10 cellular contexts compared by ENCODE assay signal in the genomic region with DNA sequence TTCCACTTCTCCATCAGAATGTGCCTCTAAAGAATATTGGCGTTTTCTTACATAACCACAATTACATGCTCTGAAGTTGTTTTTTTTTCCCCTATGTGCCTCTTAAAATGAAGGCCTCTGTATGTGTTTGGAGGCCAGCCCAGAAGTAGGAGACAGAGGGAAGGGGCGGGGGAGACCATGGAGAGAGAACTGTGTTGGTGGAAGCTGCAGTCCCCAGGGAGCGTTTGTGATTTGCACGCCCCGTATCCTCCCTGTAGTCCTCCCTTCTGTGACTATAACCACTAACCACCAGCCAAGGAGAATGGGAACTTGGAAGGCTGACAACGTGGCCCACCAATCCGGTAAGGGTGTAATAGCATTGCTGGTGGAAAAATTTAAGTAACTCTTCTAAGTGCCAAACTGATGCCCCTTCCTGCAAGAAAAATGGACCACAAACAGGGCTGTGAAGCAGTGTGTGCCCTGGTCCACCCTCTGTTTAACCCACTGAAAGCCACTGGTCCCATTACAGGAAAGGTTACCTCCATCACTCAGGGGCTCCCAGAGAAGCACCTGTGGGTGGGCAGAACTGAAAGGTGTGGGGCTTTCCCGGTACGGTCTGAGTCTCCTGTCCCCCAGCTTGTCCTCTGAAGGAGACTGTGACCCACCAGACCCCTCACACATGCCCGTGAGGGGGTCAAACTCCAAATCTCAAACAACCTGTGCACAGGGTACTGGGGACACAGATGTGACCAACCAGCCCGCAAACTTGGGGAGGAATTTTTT.
DNase-seq lines count a peak whose midpoint lies in the region; ATAC-seq lines count a peak whose summit lies in the region.
"Had no signal": no experiment of that assay in that cellular context is flagged by ENCODE, and none has a peak within 500 bp of the region (broad histone marks: within the 10 kb centered on the region; RNA-seq: fewer than 3 reads in every experiment).

No MANE protein-coding gene starts in this region.

- DNase-seq in activated naive CD4-positive, alpha-beta T cell treated with anti-CD3 and anti-CD28 coated beads, Interleukin-2, amount 10 ng/mL, durations not matched to agents 7 days and 5 days: no peak
- DNase-seq in activated naive CD4-positive, alpha-beta T cell treated with anti-CD3 and anti-CD28 coated beads, Interleukin-2, amount 50 U/mL, for 16 hours: no peak
- DNase-seq in NCI-H524 (lab: John Stamatoyannopoulos, UW) (peak; percentile 66 to 76), caudate nucleus (lab: John Stamatoyannopoulos, UW) (peak in 1 of 61 donors; percentile 55), AML-193 (lab: John Stamatoyannopoulos, UW) (no peak), SW480 (ENCODE audit: low spot score) (no peak)
- DNase-seq in stimulated activated naive B cell treated with anti-CD40 and anti-IgM and Interleukin-4, amounts not matched to agents 10 μg/mL and 1 μg/mL and 100 μg/mL, for 72 hours: no peak
- DNase-seq: activated T-cell treated with anti-CD3 and anti-CD28 coated beads for 4 hours, Calu3 had no signal

- peak overlapping the region; percentile 28 for H3K27ac Mint-ChIP-seq in activated naive CD4-positive, alpha-beta T cell treated with anti-CD3 and anti-CD28 coated beads, Interleukin-2, amount 10 ng/mL, durations not matched to agents 7 days and 5 days
- H3K27ac Mint-ChIP-seq in stimulated activated naive B cell treated with anti-CD40 and anti-IgM and Interleukin-4, amounts not matched to agents 10 μg/mL and 1 μg/mL and 100 μg/mL, for 72 hours: peak overlapping the region; percentile 65

- H3K36me3 Mint-ChIP-seq in activated naive CD4-positive, alpha-beta T cell treated with anti-CD3 and anti-CD28 coated beads, Interleukin-2, amount 10 ng/mL, durations not matched to agents 7 days and 5 days: peaks cover 59% of the 10 kb centered on the region
- peaks cover 28 to 59% of the 10 kb centered on the region in 2 donors for H3K36me3 Mint-ChIP-seq in stimulated activated naive B cell treated with anti-CD40 and anti-IgM and Interleukin-4, amounts not matched to agents 10 μg/mL and 1 μg/mL and 100 μg/mL, for 72 hours

- H3K9me3 Mint-ChIP-seq in activated naive CD4-positive, alpha-beta T cell treated with anti-CD3 and anti-CD28 coated beads, Interleukin-2, amount 10 ng/mL, durations not matched to agents 7 days and 5 days: no peaks in the 10 kb centered on the region
- H3K9me3 Mint-ChIP-seq in stimulated activated naive B cell treated with anti-CD40 and anti-IgM and Interleukin-4, amounts not matched to agents 10 μg/mL and 1 μg/mL and 100 μg/mL, for 72 hours: peaks cover 0 to 4% of the 10 kb centered on the region in 2 donors

- H3K27me3 Mint-ChIP-seq in activated naive CD4-positive, alpha-beta T cell treated with anti-CD3 and anti-CD28 coated beads, Interleukin-2, amount 10 ng/mL, durations not matched to agents 7 days and 5 days: no peaks in the 10 kb centered on the region
- no peaks in the 10 kb centered on the region for H3K27me3 Mint-ChIP-seq in stimulated activated naive B cell treated with anti-CD40 and anti-IgM and Interleukin-4, amounts not matched to agents 10 μg/mL and 1 μg/mL and 100 μg/mL, for 72 hours

- peak overlapping the region; percentile 31 for H3K27ac ChIP-seq in caudate nucleus (ENCODE audit: low read depth, low read length)

- H3K4me3 Mint-ChIP-seq in activated naive CD4-positive, alpha-beta T cell treated with anti-CD3 and anti-CD28 coated beads, Interleukin-2, amount 10 ng/mL, durations not matched to agents 7 days and 5 days: no peak overlapping the region
- peak overlapping the region; percentile 56 to 62 for H3K4me3 Mint-ChIP-seq in stimulated activated naive B cell treated with anti-CD40 and anti-IgM and Interleukin-4, amounts not matched to agents 10 μg/mL and 1 μg/mL and 100 μg/mL, for 72 hours

- H3K4me1 Mint-ChIP-seq in activated naive CD4-positive, alpha-beta T cell treated with anti-CD3 and anti-CD28 coated beads, Interleukin-2, amount 10 ng/mL, durations not matched to agents 7 days and 5 days: peaks cover 93% of the 10 kb centered on the region
- peaks cover 76 to 94% of the 10 kb centered on the region in 2 donors for H3K4me1 Mint-ChIP-seq in stimulated activated naive B cell treated with anti-CD40 and anti-IgM and Interleukin-4, amounts not matched to agents 10 μg/mL and 1 μg/mL and 100 μg/mL, for 72 hours

- CTCF ChIA-PET in activated naive CD4-positive, alpha-beta T cell treated with anti-CD3 and anti-CD28 coated beads, Interleukin-2, amount 10 ng/mL, durations not matched to agents 7 days and 5 days (lab: Charles Lee): no interaction called here

- peak; percentile 44 for ATAC-seq in stimulated activated naive B cell treated with anti-CD40 and anti-IgM and Interleukin-4, amounts not matched to agents 10 μg/mL and 1 μg/mL and 100 μg/mL, for 72 hours (replicated peaks)
- ATAC-seq in HG02938 (IDR thresholded peaks at IDR 0.05; ENCODE audit: unreplicated experiment): no peak

Comparison
In these comparisons a context has a peak if more than half of its experiments do, and no peak if none do; other contexts are left out.
1. DNase-seq: peak in NCI-H524 (2 of 2); none in activated naive CD4-positive, alpha-beta T cell treated with anti-CD3 and anti-CD28 coated beads, Interleukin-2, amount 10 ng/mL, durations not matched to agents 7 days and 5 days (single experiment), activated naive CD4-positive, alpha-beta T cell treated with anti-CD3 and anti-CD28 coated beads, Interleukin-2, amount 50 U/mL, for 16 hours (single experiment), stimulated activated naive B cell treated with anti-CD40 and anti-IgM and Interleukin-4, amounts not matched to agents 10 μg/mL and 1 μg/mL and 100 μg/mL, for 72 hours (single experiment), AML-193 (0 of 2) and SW480 (single experiment).